Comparison of ENCODE assay signal across 11 cellular contexts in genomic region chr3:160180581-160181216, GRCh38. TPM values are rescaled to one million over a fixed set of nuclear protein-coding genes. Genes with fewer than 3 reads are reported as not detected.
DNase-seq lines count a peak whose midpoint lies in the region; ATAC-seq and TF ChIP-seq lines count a peak whose summit lies in the region.
"Had no signal": no experiment of that assay in that cellular context is flagged by ENCODE, and none has a peak within 500 bp of the region (broad histone marks: within the 10 kb centered on the region; RNA-seq: fewer than 3 reads in every experiment).

No MANE protein-coding gene starts in this region.

- no peaks in the 10 kb centered on the region for H3K36me3 ChIP-seq in HEK293 (ENCODE audit: control insufficient read depth in 2 of 2, insufficient read depth in 1 of 2, low read length in 2 of 2)
- no peaks in the 10 kb centered on the region for H3K36me3 ChIP-seq in effector memory CD4-positive, alpha-beta T cell (ENCODE audit: control insufficient read depth, insufficient read depth, low read length)

- H3K4me3 Mint-ChIP-seq in WTC11: no peak overlapping the region
- H3K4me3 Mint-ChIP-seq: CD8-positive, alpha-beta memory T cell; dendritic cell treated with granulocyte-macrophage colony-stimulating factor and Interleukin-4, amounts not matched to agents 40 ng/mL and 50 ng/mL, for 4 days had no signal

- H3K4me1 ChIP-seq in HEK293 (ENCODE audit: control insufficient read depth, insufficient read depth, low read length): peaks cover 9% of the 10 kb centered on the region
- no peaks in the 10 kb centered on the region for H3K4me1 ChIP-seq in effector memory CD4-positive, alpha-beta T cell (ENCODE audit: control insufficient read depth, insufficient read depth, low read length, poor library complexity, severe bottlenecking)

- no peak for TF ChIP-seq CTCF in AG04449 (IDR thresholded peaks at IDR 0.05; ENCODE audit: insufficient read depth, low read length, missing control alignments)
- no peak for TF ChIP-seq CTCF in HEK293 (tag by site-specific recombination; IDR thresholded peaks at IDR 0.05)
- TF ChIP-seq CTCF in WTC11 (IDR thresholded peaks at IDR 0.05): no peak

- H3K27ac ChIP-seq in HEK293 (ENCODE audit: extremely low read depth, low read depth, low read length): peak overlapping the region; percentile 25; the same call in 1 of the 2 replicates
- no peak overlapping the region for H3K27ac ChIP-seq in effector memory CD4-positive, alpha-beta T cell (ENCODE audit: insufficient read depth, low read length, poor library complexity, severe bottlenecking)

- H3K27me3 Mint-ChIP-seq in WTC11 (ENCODE audit: low read depth): no peaks in the 10 kb centered on the region
- H3K27me3 Mint-ChIP-seq: dendritic cell treated with granulocyte-macrophage colony-stimulating factor and Interleukin-4, amounts not matched to agents 40 ng/mL and 50 ng/mL, for 4 days had no signal

- intact Hi-C loops in left colon (cut with DNase I, micrococcal nuclease) (no loop called here), posterior vena cava (cut with DNase I) (no loop called here)

- POLR2A ChIA-PET in AG04449 (lab: Yijun Ruan, JAX) (no interaction called here), HEK293 (lab: Yijun Ruan, JAX) (no interaction called here), WTC11 (lab: Charles Lee) (no interaction called here)

- peak; percentile 72 for ATAC-seq in WTC11
- ATAC-seq in left colon: peak; percentile 40
- no peak for ATAC-seq in GM21786 (IDR thresholded peaks at IDR 0.05; ENCODE audit: unreplicated experiment)
- ATAC-seq in HG02885 (IDR thresholded peaks at IDR 0.05; ENCODE audit: poor library complexity, unreplicated experiment): no peak

- no peaks in the 10 kb centered on the region for H3K9me3 ChIP-seq in HEK293 (ENCODE audit: control insufficient read depth, insufficient read depth, low read depth, low read length)
- H3K9me3 ChIP-seq in effector memory CD4-positive, alpha-beta T cell (ENCODE audit: control insufficient read depth, low read length): no peaks in the 10 kb centered on the region

- H3K27me3 ChIP-seq in effector memory CD4-positive, alpha-beta T cell (replicated peaks; ENCODE audit: control insufficient read depth, insufficient read depth, low read length, poor library complexity, severe bottlenecking): no peaks in the 10 kb centered on the region

- DNase-seq in AG04449 (ENCODE audit: low read depth, low spot score) (peak; percentile 53), WTC11 (ENCODE audit: low spot score) (no peak), left colon (peak in 1 of 2 donors; percentile 47), posterior vena cava (ENCODE audit: low spot score) (no peak)
- no peak for DNase-seq in effector memory CD4-positive, alpha-beta T cell
- DNase-seq: CD8-positive, alpha-beta memory T cell had no signal

- H3K27ac Mint-ChIP-seq in WTC11: no peak overlapping the region
- H3K27ac Mint-ChIP-seq: CD8-positive, alpha-beta memory T cell; dendritic cell treated with granulocyte-macrophage colony-stimulating factor and Interleukin-4, amounts not matched to agents 40 ng/mL and 50 ng/mL, for 4 days had no signal

- peaks cover 10% of the 10 kb centered on the region for H3K4me1 Mint-ChIP-seq in WTC11
- H3K4me1 Mint-ChIP-seq: CD8-positive, alpha-beta memory T cell had no signal

- peaks cover 13% of the 10 kb centered on the region for H3K36me3 Mint-ChIP-seq in WTC11
- H3K36me3 Mint-ChIP-seq: CD8-positive, alpha-beta memory T cell had no signal

- H3K9me3 Mint-ChIP-seq in WTC11: peaks cover 20% of the 10 kb centered on the region
- H3K9me3 Mint-ChIP-seq: dendritic cell treated with granulocyte-macrophage colony-stimulating factor and Interleukin-4, amounts not matched to agents 40 ng/mL and 50 ng/mL, for 4 days had no signal

- H3K4me3 ChIP-seq in AG04449 (ENCODE audit: low read depth, low read length) (no peak overlapping the region), HEK293 (ENCODE audit: low read depth, low read length) (no peak overlapping the region)
- H3K4me3 ChIP-seq in effector memory CD4-positive, alpha-beta T cell (ENCODE audit: insufficient read depth, low read depth, low read length, poor library complexity, severe bottlenecking): no peak overlapping the region
- H3K4me3 ChIP-seq: lung had no signal

- CTCF ChIA-PET in AG04449 (lab: Yijun Ruan, JAX) (interaction anchor here (1.2 to 1.6 kb wide), 3 partner anchors 13 to 162 kb away, joined by 3 to 7 read pairs (median 4); no protein-coding TSS in a partner anchor), HEK293 (lab: Yijun Ruan, JAX) (no interaction called here), WTC11 (lab: Charles Lee) (no interaction called here)

TF ChIP-seq in HEK293, 187 proteins besides CTCF, POLR2A, EP300 and RAD21 (continues in another document):
- TF ChIP-seq ZNF658 (tag by site-specific recombination; IDR thresholded peaks at IDR 0.05) (no peak), ZNF2 (tag by site-specific recombination; IDR thresholded peaks at IDR 0.05) (0 out of 2 replicates have a peak, but pooled peaks have one; percentile 21), PRDM4 (tag by site-specific recombination; IDR thresholded peaks at IDR 0.05) (peak; percentile 49; the same call in 1 of the 2 replicates)

TF ChIP-seq in WTC11, 78 proteins besides CTCF, POLR2A, EP300 and RAD21:
- TF ChIP-seq, protein P1, sequence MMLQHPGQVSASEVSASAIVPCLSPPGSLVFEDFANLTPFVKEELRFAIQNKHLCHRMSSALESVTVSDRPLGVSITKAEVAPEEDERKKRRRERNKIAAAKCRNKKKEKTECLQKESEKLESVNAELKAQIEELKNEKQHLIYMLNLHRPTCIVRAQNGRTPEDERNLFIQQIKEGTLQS (CRISPR knock-in tag; conservative IDR thresholded peaks at IDR 0.05): no peak
- TF ChIP-seq, protein P2, sequence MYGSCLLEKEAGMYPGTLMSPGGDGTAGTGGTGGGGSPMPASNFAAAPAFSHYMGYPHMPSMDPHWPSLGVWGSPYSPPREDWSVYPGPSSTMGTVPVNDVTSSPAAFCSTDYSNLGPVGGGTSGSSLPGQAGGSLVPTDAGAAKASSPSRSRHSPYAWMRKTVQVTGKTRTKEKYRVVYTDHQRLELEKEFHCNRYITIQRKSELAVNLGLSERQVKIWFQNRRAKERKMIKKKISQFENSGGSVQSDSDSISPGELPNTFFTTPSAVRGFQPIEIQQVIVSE (CRISPR knock-in tag; IDR thresholded peaks at IDR 0.05; ENCODE audit: borderline replicate concordance): peak; percentile 64; the same call in 1 of the 2 replicates
- TF ChIP-seq, protein P3, sequence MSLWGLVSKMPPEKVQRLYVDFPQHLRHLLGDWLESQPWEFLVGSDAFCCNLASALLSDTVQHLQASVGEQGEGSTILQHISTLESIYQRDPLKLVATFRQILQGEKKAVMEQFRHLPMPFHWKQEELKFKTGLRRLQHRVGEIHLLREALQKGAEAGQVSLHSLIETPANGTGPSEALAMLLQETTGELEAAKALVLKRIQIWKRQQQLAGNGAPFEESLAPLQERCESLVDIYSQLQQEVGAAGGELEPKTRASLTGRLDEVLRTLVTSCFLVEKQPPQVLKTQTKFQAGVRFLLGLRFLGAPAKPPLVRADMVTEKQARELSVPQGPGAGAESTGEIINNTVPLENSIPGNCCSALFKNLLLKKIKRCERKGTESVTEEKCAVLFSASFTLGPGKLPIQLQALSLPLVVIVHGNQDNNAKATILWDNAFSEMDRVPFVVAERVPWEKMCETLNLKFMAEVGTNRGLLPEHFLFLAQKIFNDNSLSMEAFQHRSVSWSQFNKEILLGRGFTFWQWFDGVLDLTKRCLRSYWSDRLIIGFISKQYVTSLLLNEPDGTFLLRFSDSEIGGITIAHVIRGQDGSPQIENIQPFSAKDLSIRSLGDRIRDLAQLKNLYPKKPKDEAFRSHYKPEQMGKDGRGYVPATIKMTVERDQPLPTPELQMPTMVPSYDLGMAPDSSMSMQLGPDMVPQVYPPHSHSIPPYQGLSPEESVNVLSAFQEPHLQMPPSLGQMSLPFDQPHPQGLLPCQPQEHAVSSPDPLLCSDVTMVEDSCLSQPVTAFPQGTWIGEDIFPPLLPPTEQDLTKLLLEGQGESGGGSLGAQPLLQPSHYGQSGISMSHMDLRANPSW (CRISPR knock-in tag; conservative IDR thresholded peaks at IDR 0.05; ENCODE audit: low read depth): no peak
- TF ChIP-seq ATF2 (CRISPR knock-in tag; IDR thresholded peaks at IDR 0.05; ENCODE audit: borderline replicate concordance, low read depth): no peak
- TF ChIP-seq MXD4 (CRISPR knock-in tag; IDR thresholded peaks at IDR 0.05; ENCODE audit: borderline replicate concordance): no peak

RNA-seq across cellular contexts. Expression of gene C3orf80, which starts 44.5 kb away (rescaled TPM):
- 0.41 to 0.66 TPM (median 0.66 TPM) in 3 replicates for total RNA-seq in WTC11 (2021)
- total RNA-seq in left colon: 1 to 10 TPM in 1 of 2 donors, under 1 TPM in 1; 0.31 to 1.9 TPM
- total RNA-seq in posterior vena cava: 1 to 10 TPM in 1 of 2 donors, under 1 TPM in 1; 0.51 to 1.5 TPM
- total RNA-seq: CD8-positive, alpha-beta memory T cell had no signal

Comparison
In these comparisons a context has a peak if more than half of its experiments do, and no peak if none do; other contexts are left out.
1. ATAC-seq: peak in WTC11 (single experiment) and left colon (single experiment); none in GM21786 (single experiment) and HG02885 (single experiment).